In the genomic region with DNA sequence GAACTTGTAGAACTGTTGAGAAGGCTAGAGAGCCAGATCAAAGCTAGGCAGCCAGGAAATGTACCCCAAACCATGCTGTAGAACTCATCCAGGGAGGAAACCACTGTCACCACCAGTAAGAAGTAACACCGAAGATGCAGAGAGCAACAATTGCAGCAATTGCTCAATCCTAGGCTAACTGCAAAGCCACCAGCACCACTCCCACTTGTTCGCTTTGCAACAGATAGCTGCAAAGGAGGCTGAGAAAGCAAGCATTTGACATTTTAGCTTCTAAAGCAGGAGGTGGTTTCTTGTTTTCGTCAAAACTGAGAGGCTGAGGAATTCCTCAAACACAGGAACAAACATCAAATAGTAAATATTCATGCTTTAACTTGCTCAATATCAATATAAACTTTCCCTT, we compare ENCODE assay signal across 14 cellular contexts. TPM values are rescaled to one million over a fixed set of nuclear protein-coding genes. Genes with fewer than 3 reads are reported as not detected.
DNase-seq lines count a peak whose midpoint lies in the region; ATAC-seq lines count a peak whose summit lies in the region.
"Not testable (repeated sequence)": the region's sequence is repeated elsewhere in the genome, so short reads cannot be mapped to it uniquely, and the experiment has no call there.
"Had no signal": no experiment of that assay in that cellular context is flagged by ENCODE, and none has a peak within 500 bp of the region (broad histone marks: within the 10 kb centered on the region; RNA-seq: fewer than 3 reads in every experiment).

No MANE protein-coding gene starts in this region.

- not testable (repeated sequence) for H3K27ac Mint-ChIP-seq in activated naive CD8-positive, alpha-beta T cell treated with anti-CD3 and anti-CD28 coated beads, Interleukin-2, amount 10 ng/mL, durations not matched to agents 7 days and 5 days; central memory CD8-positive, alpha-beta T cell (ENCODE audit: low read depth); effector memory CD8-positive, alpha-beta T cell

- POLR2A ChIA-PET in activated naive CD8-positive, alpha-beta T cell treated with anti-CD3 and anti-CD28 coated beads, Interleukin-2, amount 10 ng/mL, durations not matched to agents 7 days and 5 days (lab: Charles Lee) = not testable (repeated sequence)

- H3K36me3 Mint-ChIP-seq in activated naive CD8-positive, alpha-beta T cell treated with anti-CD3 and anti-CD28 coated beads, Interleukin-2, amount 10 ng/mL, durations not matched to agents 7 days and 5 days; central memory CD8-positive, alpha-beta T cell (ENCODE audit: insufficient read depth); effector memory CD8-positive, alpha-beta T cell (ENCODE audit: insufficient read depth): not testable (repeated sequence)

- H3K4me1 Mint-ChIP-seq in activated naive CD8-positive, alpha-beta T cell treated with anti-CD3 and anti-CD28 coated beads, Interleukin-2, amount 10 ng/mL, durations not matched to agents 7 days and 5 days; central memory CD8-positive, alpha-beta T cell; effector memory CD8-positive, alpha-beta T cell (ENCODE audit: low read depth in 2 of 2): not testable (repeated sequence)

- peak; percentile 65 for ATAC-seq in activated naive CD8-positive, alpha-beta T cell treated with anti-CD3 and anti-CD28 coated beads, Interleukin-2, amount 10 ng/mL, durations not matched to agents 7 days and 5 days (ENCODE audit: low read depth)
- peak; percentile 67 for ATAC-seq in central memory CD8-positive, alpha-beta T cell (replicated peaks; ENCODE audit: extremely low read depth, poor library complexity, severe bottlenecking)
- peak; percentile 60 for ATAC-seq in effector memory CD8-positive, alpha-beta T cell (replicated peaks)

- not testable (repeated sequence) for H3K27me3 Mint-ChIP-seq in activated naive CD8-positive, alpha-beta T cell treated with anti-CD3 and anti-CD28 coated beads, Interleukin-2, amount 10 ng/mL, durations not matched to agents 7 days and 5 days; central memory CD8-positive, alpha-beta T cell; effector memory CD8-positive, alpha-beta T cell

- not testable (repeated sequence) for H3K9me3 Mint-ChIP-seq in activated naive CD8-positive, alpha-beta T cell treated with anti-CD3 and anti-CD28 coated beads, Interleukin-2, amount 10 ng/mL, durations not matched to agents 7 days and 5 days; central memory CD8-positive, alpha-beta T cell; effector memory CD8-positive, alpha-beta T cell

- H3K4me3 Mint-ChIP-seq in activated naive CD8-positive, alpha-beta T cell treated with anti-CD3 and anti-CD28 coated beads, Interleukin-2, amount 10 ng/mL, durations not matched to agents 7 days and 5 days; central memory CD8-positive, alpha-beta T cell; effector memory CD8-positive, alpha-beta T cell: not testable (repeated sequence)

- DNase-seq in activated naive CD8-positive, alpha-beta T cell treated with anti-CD3 and anti-CD28 coated beads, Interleukin-2, amount 10 ng/mL, durations not matched to agents 7 days and 5 days; central memory CD8-positive, alpha-beta T cell (ENCODE audit: low spot score in 2 of 2); effector memory CD8-positive, alpha-beta T cell: not testable (repeated sequence)

RNA-seq across cellular contexts. Expression of a gene that starts 1.8 kb away (rescaled TPM):
- total RNA-seq in activated naive CD8-positive, alpha-beta T cell treated with anti-CD3 and anti-CD28 coated beads, Interleukin-2, amount 10 ng/mL, durations not matched to agents 7 days and 5 days = under 1 TPM in 1 of 2 experiments, not detected in 1; 0.74 TPM
- total RNA-seq: A172; A673; B cell; Caco-2; Calu3; CD4-positive, alpha-beta memory T cell; CD4-positive, alpha-beta T cell; CD4-positive, CD25-positive, alpha-beta regulatory T cell; CD8-positive, alpha-beta memory T cell; CD8-positive, alpha-beta T cell; Daoy had no signal
